ENCODE assay signal across 13 cellular contexts in the genomic region with DNA sequence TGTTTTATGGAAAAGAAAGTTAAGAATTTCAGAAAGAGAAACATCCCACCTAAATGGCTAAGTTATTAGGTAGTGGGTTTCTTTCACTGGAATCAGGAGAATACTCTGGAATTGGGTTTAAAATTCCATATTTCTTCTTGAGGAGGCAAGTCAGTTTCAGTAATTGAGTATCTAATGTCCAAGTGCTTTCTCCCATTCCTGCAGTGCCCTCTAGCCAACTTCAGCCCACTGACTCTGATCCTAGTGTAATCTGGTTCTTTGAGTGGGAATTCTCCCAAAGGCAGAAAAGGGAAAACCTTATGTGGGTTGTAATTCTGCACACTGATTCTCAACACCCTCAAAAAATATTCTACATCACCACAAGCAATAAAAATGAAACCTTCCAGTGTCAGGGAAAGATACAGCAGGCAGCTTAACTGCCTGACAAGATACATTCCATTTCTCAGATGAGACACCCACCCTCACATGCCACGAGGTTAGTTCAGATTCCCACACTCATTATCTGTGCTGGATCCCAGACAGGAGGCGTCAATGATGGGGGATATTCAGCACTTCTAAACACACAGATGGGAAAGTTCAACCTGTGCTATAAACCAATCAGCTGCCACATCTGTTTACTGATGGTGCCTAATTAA.
"Had no signal": no experiment of that assay in that cellular context is flagged by ENCODE, and none has a peak within 500 bp of the region (broad histone marks: within the 10 kb centered on the region; RNA-seq: fewer than 3 reads in every experiment).

No MANE protein-coding gene starts in this region.

- H3K27ac Mint-ChIP-seq: activated CD4-positive, alpha-beta T cell treated with anti-CD3 and anti-CD28 coated beads, Interleukin-2, amount 10 ng/mL, durations not matched to agents 7 days and 5 days; activated naive CD4-positive, alpha-beta T cell treated with anti-CD3 and anti-CD28 coated beads, Interleukin-2, amount 10 ng/mL, durations not matched to agents 7 days and 5 days; activated T-helper 2 cell treated with anti-CD3 and anti-CD28 coated beads, Interferon-gamma antibody, Interleukin-2, Interleukin-4, amounts not matched to agents 10 μg/mL and 5 μg/mL and 100 μg/mL, durations not matched to agents 14 hours and 24 hours and 36 hours; stimulated activated naive CD8-positive, alpha-beta T cell treated with anti-CD3 and anti-CD28 coated beads, Interleukin-15, amount 100 ng/mL, for 72 hours had no signal

- H3K4me3 Mint-ChIP-seq: activated CD4-positive, alpha-beta T cell treated with anti-CD3 and anti-CD28 coated beads, Interleukin-2, amount 10 ng/mL, durations not matched to agents 7 days and 5 days; activated naive CD4-positive, alpha-beta T cell treated with anti-CD3 and anti-CD28 coated beads, Interleukin-2, amount 10 ng/mL, durations not matched to agents 7 days and 5 days; dendritic cell treated with granulocyte-macrophage colony-stimulating factor and Interleukin-4, amounts not matched to agents 40 ng/mL and 50 ng/mL, for 4 days; neural crest cell; stimulated activated naive CD8-positive, alpha-beta T cell treated with anti-CD3 and anti-CD28 coated beads, Interleukin-15, amount 100 ng/mL, for 72 hours had no signal

- H3K36me3 Mint-ChIP-seq: activated naive CD4-positive, alpha-beta T cell treated with anti-CD3 and anti-CD28 coated beads, Interleukin-2, amount 10 ng/mL, durations not matched to agents 7 days and 5 days had no signal

- H3K4me3 ChIP-seq: gastrocnemius medialis, heart right ventricle, left lung, pancreas had no signal

- ATAC-seq: gastrocnemius medialis; heart right ventricle; left lung; pancreas; stimulated activated naive CD8-positive, alpha-beta T cell treated with anti-CD3 and anti-CD28 coated beads, Interleukin-15, amount 100 ng/mL, for 72 hours had no signal

- H3K4me1 Mint-ChIP-seq: activated CD4-positive, alpha-beta T cell treated with anti-CD3 and anti-CD28 coated beads, Interleukin-2, amount 10 ng/mL, durations not matched to agents 7 days and 5 days; activated naive CD4-positive, alpha-beta T cell treated with anti-CD3 and anti-CD28 coated beads, Interleukin-2, amount 10 ng/mL, durations not matched to agents 7 days and 5 days; neural crest cell; stimulated activated naive CD8-positive, alpha-beta T cell treated with anti-CD3 and anti-CD28 coated beads, Interleukin-15, amount 100 ng/mL, for 72 hours had no signal

- H3K4me1 ChIP-seq: gastrocnemius medialis, heart right ventricle, left lung, pancreas had no signal

- H3K9me3 ChIP-seq: gastrocnemius medialis, heart right ventricle, left lung, pancreas had no signal

- H3K27me3 Mint-ChIP-seq: activated naive CD4-positive, alpha-beta T cell treated with anti-CD3 and anti-CD28 coated beads, Interleukin-2, amount 10 ng/mL, durations not matched to agents 7 days and 5 days; dendritic cell treated with granulocyte-macrophage colony-stimulating factor and Interleukin-4, amounts not matched to agents 40 ng/mL and 50 ng/mL, for 4 days had no signal

- H3K36me3 ChIP-seq: gastrocnemius medialis, heart right ventricle, left lung, pancreas had no signal

- H3K27me3 ChIP-seq: gastrocnemius medialis, heart right ventricle, left lung, pancreas had no signal

- H3K27ac ChIP-seq: gastrocnemius medialis, heart right ventricle, left lung, pancreas had no signal

- H3K9me3 Mint-ChIP-seq: activated CD4-positive, alpha-beta T cell treated with anti-CD3 and anti-CD28 coated beads, Interleukin-2, amount 10 ng/mL, durations not matched to agents 7 days and 5 days; activated naive CD4-positive, alpha-beta T cell treated with anti-CD3 and anti-CD28 coated beads, Interleukin-2, amount 10 ng/mL, durations not matched to agents 7 days and 5 days; activated T-helper 2 cell treated with anti-CD3 and anti-CD28 coated beads, Interferon-gamma antibody, Interleukin-2, Interleukin-4, amounts not matched to agents 10 μg/mL and 5 μg/mL and 100 μg/mL, durations not matched to agents 14 hours and 24 hours and 36 hours; dendritic cell treated with granulocyte-macrophage colony-stimulating factor and Interleukin-4, amounts not matched to agents 40 ng/mL and 50 ng/mL, for 4 days; neural crest cell; stimulated activated naive CD8-positive, alpha-beta T cell treated with anti-CD3 and anti-CD28 coated beads, Interleukin-15, amount 100 ng/mL, for 72 hours had no signal

- DNase-seq: activated CD4-positive, alpha-beta T cell treated with anti-CD3 and anti-CD28 coated beads, Interleukin-2, amount 10 ng/mL, durations not matched to agents 7 days and 5 days; activated CD4-positive, CD25-positive, alpha-beta regulatory T cell; activated naive CD4-positive, alpha-beta T cell treated with anti-CD3 and anti-CD28 coated beads, Interleukin-2, amount 10 ng/mL, durations not matched to agents 7 days and 5 days; gastrocnemius medialis; heart right ventricle; left lung; mesendoderm; pancreas; stimulated activated CD4-positive, alpha-beta T cell treated with anti-CD3 and anti-CD28 coated beads, Interleukin-4, amount 100 ng/mL, for 1 hour; stimulated activated naive CD8-positive, alpha-beta T cell treated with anti-CD3 and anti-CD28 coated beads, Interleukin-15, amount 100 ng/mL, for 72 hours had no signal
